In the genomic region with DNA sequence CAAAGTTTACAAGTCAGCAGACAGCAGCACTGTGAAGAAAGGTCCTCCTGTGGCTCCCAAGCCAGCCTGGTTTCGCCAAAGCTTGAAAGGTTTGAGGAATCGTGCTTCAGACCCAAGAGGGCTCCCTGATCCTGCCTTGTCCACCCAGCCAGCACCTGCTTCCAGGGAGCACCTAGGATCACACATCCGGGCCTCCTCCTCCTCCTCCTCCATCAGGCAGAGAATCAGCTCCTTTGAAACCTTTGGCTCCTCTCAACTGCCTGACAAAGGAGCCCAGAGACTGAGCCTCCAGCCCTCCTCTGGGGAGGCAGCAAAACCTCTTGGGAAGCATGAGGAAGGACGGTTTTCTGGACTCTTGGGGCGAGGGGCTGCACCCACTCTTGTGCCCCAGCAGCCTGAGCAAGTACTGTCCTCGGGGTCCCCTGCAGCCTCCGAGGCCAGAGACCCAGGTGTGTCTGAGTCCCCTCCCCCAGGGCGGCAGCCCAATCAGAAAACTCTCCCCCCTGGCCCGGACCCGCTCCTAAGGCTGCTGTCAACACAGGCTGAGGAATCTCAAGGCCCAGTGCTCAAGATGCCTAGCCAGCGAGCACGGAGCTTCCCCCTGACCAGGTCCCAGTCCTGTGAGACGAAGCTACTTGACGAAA, we compare ENCODE assay signal across 12 cellular contexts. TPM values are rescaled to one million over a fixed set of nuclear protein-coding genes. Genes with fewer than 3 reads are reported as not detected.
DNase-seq lines count a peak whose midpoint lies in the region; ATAC-seq and TF ChIP-seq lines count a peak whose summit lies in the region.
"Had no signal": no experiment of that assay in that cellular context is flagged by ENCODE, and none has a peak within 500 bp of the region (broad histone marks: within the 10 kb centered on the region; RNA-seq: fewer than 3 reads in every experiment).

No MANE protein-coding gene starts in this region.

- H3K27me3 Mint-ChIP-seq in activated naive CD4-positive, alpha-beta T cell treated with anti-CD3 and anti-CD28 coated beads, Interleukin-2, amount 10 ng/mL, durations not matched to agents 7 days and 5 days: no peaks in the 10 kb centered on the region
- H3K27me3 Mint-ChIP-seq in T-helper 17 cell (no peaks in the 10 kb centered on the region), HFFc6 (ENCODE audit: insufficient read depth) (peaks cover 6% of the 10 kb centered on the region)

- H3K36me3 ChIP-seq in lower lobe of right lung: peaks cover 72% of the 10 kb centered on the region
- peaks cover 0 to 61% (median 8%) of the 10 kb centered on the region in 3 donors for H3K36me3 ChIP-seq in tibial nerve
- H3K36me3 ChIP-seq in gastroesophageal sphincter: peaks cover 0 to 53% of the 10 kb centered on the region in 2 donors
- H3K36me3 ChIP-seq: sigmoid colon had no signal

- H3K4me3 Mint-ChIP-seq in activated naive CD4-positive, alpha-beta T cell treated with anti-CD3 and anti-CD28 coated beads, Interleukin-2, amount 10 ng/mL, durations not matched to agents 7 days and 5 days: peak overlapping the region; percentile 100
- peak overlapping the region; percentile 100 for H3K4me3 Mint-ChIP-seq in T-helper 17 cell
- H3K4me3 Mint-ChIP-seq in HFFc6: no peak overlapping the region

- intact Hi-C loops in lower lobe of right lung (cut with DNase I): no loop called here

- H3K4me1 Mint-ChIP-seq in activated naive CD4-positive, alpha-beta T cell treated with anti-CD3 and anti-CD28 coated beads, Interleukin-2, amount 10 ng/mL, durations not matched to agents 7 days and 5 days: peaks cover 63% of the 10 kb centered on the region
- peaks cover 72% of the 10 kb centered on the region for H3K4me1 Mint-ChIP-seq in T-helper 17 cell
- peaks cover 28% of the 10 kb centered on the region for H3K4me1 Mint-ChIP-seq in HFFc6 (ENCODE audit: low read depth)

- peak overlapping the region; percentile 59 for H3K4me3 ChIP-seq in lower lobe of right lung
- peak overlapping the region in 2 of 4 donors; percentile 25 to 48 for H3K4me3 ChIP-seq in tibial nerve
- peak overlapping the region in 1 of 2 donors; percentile 19 for H3K4me3 ChIP-seq in gastroesophageal sphincter

- peaks cover 85% of the 10 kb centered on the region for H3K4me1 ChIP-seq in lower lobe of right lung
- H3K4me1 ChIP-seq in tibial nerve: peaks cover 0 to 47% (median 34%) of the 10 kb centered on the region in 4 donors
- peaks cover 0 to 23% (median 3%) of the 10 kb centered on the region in 3 donors for H3K4me1 ChIP-seq in gastroesophageal sphincter

- 82 to 87% methylated on average over 10 to 14 of the region's 14 CpGs for WGBS in tibial nerve, 2 donors
- 86% methylated on average over 1 of the region's 14 CpGs; no CpG with 5 or more reads in 1 of the 2 donors for WGBS in gastroesophageal sphincter (ENCODE audit: low coverage in 1 of 2), 2 donors

- DNase-seq in activated naive CD4-positive, alpha-beta T cell treated with anti-CD3 and anti-CD28 coated beads, Interleukin-2, amount 10 ng/mL, durations not matched to agents 7 days and 5 days: no peak
- DNase-seq in activated naive CD4-positive, alpha-beta T cell treated with Interleukin-2 at 50 U/mL for 16 hours: no peak
- no peak for DNase-seq in T-helper 17 cell
- DNase-seq in lower lobe of right lung: no peak
- DNase-seq in tibial nerve (ENCODE audit: low spot score in 2 of 2): no peak
- DNase-seq in HFFc6: no peak
- DNase-seq in SKM-1 (lab: John Stamatoyannopoulos, UW; ENCODE audit: unreplicated experiment): no peak
- DNase-seq: activated effector memory CD4-positive, alpha-beta T cell treated with anti-CD3 and anti-CD28 coated beads, Interleukin-2, amount 50 U/mL, for 16 hours; MV-4-11; NCI-H226; sigmoid colon had no signal

- H3K36me3 Mint-ChIP-seq in activated naive CD4-positive, alpha-beta T cell treated with anti-CD3 and anti-CD28 coated beads, Interleukin-2, amount 10 ng/mL, durations not matched to agents 7 days and 5 days: peaks cover 93% of the 10 kb centered on the region
- peaks cover 25% of the 10 kb centered on the region for H3K36me3 Mint-ChIP-seq in T-helper 17 cell (ENCODE audit: low read depth)
- H3K36me3 Mint-ChIP-seq in HFFc6 (ENCODE audit: low read depth): no peaks in the 10 kb centered on the region

- H3K27ac ChIP-seq in lower lobe of right lung (peak overlapping the region; percentile 86), tibial nerve (peak overlapping the region in 3 of 4 donors; percentile 38 to 75 (median 53)), gastroesophageal sphincter (peak overlapping the region in 1 of 4 donors; percentile 29)
- H3K27ac ChIP-seq: sigmoid colon had no signal

- peak overlapping the region; percentile 99 for H3K27ac Mint-ChIP-seq in activated naive CD4-positive, alpha-beta T cell treated with anti-CD3 and anti-CD28 coated beads, Interleukin-2, amount 10 ng/mL, durations not matched to agents 7 days and 5 days
- H3K27ac Mint-ChIP-seq in T-helper 17 cell: peak overlapping the region; percentile 83
- H3K27ac Mint-ChIP-seq in HFFc6: no peak overlapping the region

- H3K9me3 Mint-ChIP-seq in activated naive CD4-positive, alpha-beta T cell treated with anti-CD3 and anti-CD28 coated beads, Interleukin-2, amount 10 ng/mL, durations not matched to agents 7 days and 5 days: no peaks in the 10 kb centered on the region
- no peaks in the 10 kb centered on the region for H3K9me3 Mint-ChIP-seq in HFFc6

- CTCF ChIA-PET in activated naive CD4-positive, alpha-beta T cell treated with anti-CD3 and anti-CD28 coated beads, Interleukin-2, amount 10 ng/mL, durations not matched to agents 7 days and 5 days (lab: Charles Lee): interaction anchor here (0.8 to 14.7 kb wide), 9 partner anchors 9 to 41 kb away, joined by 3 to 202 read pairs (median 4); partner anchors contain the start of gene STARD5

- H3K27me3 ChIP-seq in lower lobe of right lung (ENCODE audit: low read depth): no peaks in the 10 kb centered on the region
- no peaks in the 10 kb centered on the region for H3K27me3 ChIP-seq in tibial nerve
- no peaks in the 10 kb centered on the region for H3K27me3 ChIP-seq in gastroesophageal sphincter
- H3K27me3 ChIP-seq: sigmoid colon had no signal

- TF ChIP-seq CTCF in lower lobe of right lung (IDR thresholded peaks at IDR 0.05) (no peak), tibial nerve (IDR thresholded peaks at IDR 0.05) (no peak), HFFc6 (IDR thresholded peaks at IDR 0.05) (no peak), gastroesophageal sphincter (IDR thresholded peaks at IDR 0.05) (no peak)

- H3K9me3 ChIP-seq in T-helper 17 cell (ENCODE audit: control insufficient read depth, low read length, poor library complexity, severe bottlenecking): no peaks in the 10 kb centered on the region
- no peaks in the 10 kb centered on the region for H3K9me3 ChIP-seq in lower lobe of right lung
- H3K9me3 ChIP-seq in tibial nerve: no peaks in the 10 kb centered on the region
- no peaks in the 10 kb centered on the region for H3K9me3 ChIP-seq in gastroesophageal sphincter
- H3K9me3 ChIP-seq: sigmoid colon had no signal

- TF ChIP-seq POLR2A in tibial nerve (IDR thresholded peaks at IDR 0.05) (no peak), gastroesophageal sphincter (IDR thresholded peaks at IDR 0.05) (no peak)

- ATAC-seq in T-helper 17 cell (no peak), lower lobe of right lung (no peak), gastroesophageal sphincter (no peak)

- no peak for TF ChIP-seq EP300 in tibial nerve (IDR thresholded peaks at IDR 0.05)
- TF ChIP-seq EP300 in gastroesophageal sphincter (IDR thresholded peaks at IDR 0.05): no peak

RNA-seq across cellular contexts. Expression of gene STARD5, which starts 24.2 kb away (rescaled TPM):
- total RNA-seq in T-helper 17 cell (1 to 10 TPM; 4.3 to 4.6 TPM), lower lobe of right lung (5.2 TPM), tibial nerve (1 to 10 TPM; 4.9 to 7.1 (median 6.1) TPM), gastroesophageal sphincter (1 to 10 TPM; 1.3 to 6.7 (median 4.1) TPM)
- total RNA-seq in HFFc6 (2021; fragmentation: NEBNext Ultra II Directional; extraction: Animal tissue kit (Norgen Biotek cat#: 25700)): 1 to 10 TPM; 2.7 to 4.0 (median 3.6) TPM
